In the genomic region with DNA sequence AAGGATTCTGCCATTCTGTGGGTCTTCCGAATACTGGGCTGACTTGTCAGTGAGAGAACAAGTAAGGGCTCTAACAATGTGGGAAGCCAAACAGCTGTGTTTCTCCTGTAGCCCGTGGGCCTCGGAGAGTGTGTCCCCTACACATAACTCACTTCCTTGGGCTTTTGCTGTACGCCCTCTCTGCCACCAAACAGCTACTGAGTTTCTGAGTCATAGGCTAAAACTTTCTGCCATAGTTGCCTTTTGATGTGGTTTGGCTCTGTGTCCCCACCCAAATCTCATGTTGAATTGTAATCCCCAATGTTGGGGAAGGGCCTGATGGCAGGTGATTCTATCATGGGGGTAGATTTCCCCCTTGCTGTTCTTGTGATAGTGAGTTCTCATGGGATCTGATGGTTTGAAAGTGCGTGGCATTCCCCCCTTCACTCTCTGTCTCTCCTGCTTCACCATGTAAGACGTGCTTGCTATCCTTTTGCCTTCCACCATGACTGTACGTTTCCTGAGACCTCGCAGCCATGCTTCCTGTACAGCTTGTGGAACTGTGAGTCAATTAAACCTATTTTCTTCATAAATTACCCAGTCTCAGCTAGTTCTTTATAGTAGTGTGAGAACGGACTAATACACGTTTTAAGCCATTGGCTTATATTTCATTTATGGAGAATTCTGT, we compare ENCODE assay signal across 15 cellular contexts.
DNase-seq lines count a peak whose midpoint lies in the region; ATAC-seq lines count a peak whose summit lies in the region.
"Had no signal": no experiment of that assay in that cellular context is flagged by ENCODE, and none has a peak within 500 bp of the region (broad histone marks: within the 10 kb centered on the region; RNA-seq: fewer than 3 reads in every experiment).

No MANE protein-coding gene starts in this region.

- ATAC-seq in CD4-positive, CD25-positive, alpha-beta regulatory T cell (ENCODE audit: low read depth in 2 of 2): peak; percentile 28 to 47
- ATAC-seq in activated T-helper 17 cell treated with anti-CD3 and anti-CD28 coated beads, Interleukin-2, amount 50 U/mL, for 72 hours (replicated peaks): peak; percentile 96
- ATAC-seq in naive thymus-derived CD8-positive, alpha-beta T cell: peak in 1 of 2 donors; percentile 47
- no peak for ATAC-seq in GM19467 (IDR thresholded peaks at IDR 0.05; ENCODE audit: unreplicated experiment)
- ATAC-seq in GM21619 (IDR thresholded peaks at IDR 0.05; ENCODE audit: unreplicated experiment): no peak
- ATAC-seq: left lobe of liver, right cardiac atrium had no signal

- no peaks in the 10 kb centered on the region for H3K4me1 ChIP-seq in CD4-positive, CD25-positive, alpha-beta regulatory T cell (ENCODE audit: control insufficient read depth, insufficient read depth, low read length, poor library complexity, severe bottlenecking)
- H3K4me1 ChIP-seq: breast epithelium had no signal

- POLR2A ChIA-PET in naive thymus-derived CD8-positive, alpha-beta T cell (lab: Charles Lee): no interaction called here

- peak overlapping the region; percentile 30 to 83 (median 77) for H3K27ac Mint-ChIP-seq in CD4-positive, CD25-positive, alpha-beta regulatory T cell
- H3K27ac Mint-ChIP-seq in activated T-helper 17 cell treated with anti-CD3 and anti-CD28 coated beads, Interleukin-2, amount 50 U/mL, for 72 hours: peak overlapping the region; percentile 86
- peak overlapping the region in 6 of 10 donors; percentile 29 to 72 (median 33) for H3K27ac Mint-ChIP-seq in naive thymus-derived CD8-positive, alpha-beta T cell

- H3K4me3 Mint-ChIP-seq in CD4-positive, CD25-positive, alpha-beta regulatory T cell: no peak overlapping the region
- peak overlapping the region; percentile 54 for H3K4me3 Mint-ChIP-seq in activated T-helper 17 cell treated with anti-CD3 and anti-CD28 coated beads, Interleukin-2, amount 50 U/mL, for 72 hours
- H3K4me3 Mint-ChIP-seq in naive thymus-derived CD8-positive, alpha-beta T cell: no peak overlapping the region

- H3K4me1 Mint-ChIP-seq in CD4-positive, CD25-positive, alpha-beta regulatory T cell: peaks cover 0 to 10% (median 4%) of the 10 kb centered on the region in 4 donors
- H3K4me1 Mint-ChIP-seq in activated T-helper 17 cell treated with anti-CD3 and anti-CD28 coated beads, Interleukin-2, amount 50 U/mL, for 72 hours: peaks cover 15% of the 10 kb centered on the region
- H3K4me1 Mint-ChIP-seq in naive thymus-derived CD8-positive, alpha-beta T cell: peaks cover 0 to 6% (median 3%) of the 10 kb centered on the region in 4 donors

- no peak overlapping the region for H3K4me3 ChIP-seq in CD4-positive, CD25-positive, alpha-beta regulatory T cell (ENCODE audit: low read depth, low read length)
- H3K4me3 ChIP-seq: breast epithelium had no signal

- peaks cover 0 to 8% (median 0%) of the 10 kb centered on the region in 7 donors for H3K9me3 Mint-ChIP-seq in CD4-positive, CD25-positive, alpha-beta regulatory T cell
- H3K9me3 Mint-ChIP-seq in activated T-helper 17 cell treated with anti-CD3 and anti-CD28 coated beads, Interleukin-2, amount 50 U/mL, for 72 hours: peaks cover 17% of the 10 kb centered on the region
- H3K9me3 Mint-ChIP-seq in naive thymus-derived CD8-positive, alpha-beta T cell: peaks cover 0 to 10% (median 2%) of the 10 kb centered on the region in 9 donors

- no peaks in the 10 kb centered on the region for H3K36me3 Mint-ChIP-seq in CD4-positive, CD25-positive, alpha-beta regulatory T cell
- no peaks in the 10 kb centered on the region for H3K36me3 Mint-ChIP-seq in activated T-helper 17 cell treated with anti-CD3 and anti-CD28 coated beads, Interleukin-2, amount 50 U/mL, for 72 hours (ENCODE audit: low read depth)
- no peaks in the 10 kb centered on the region for H3K36me3 Mint-ChIP-seq in naive thymus-derived CD8-positive, alpha-beta T cell

- no peaks in the 10 kb centered on the region for H3K9me3 ChIP-seq in CD4-positive, CD25-positive, alpha-beta regulatory T cell (ENCODE audit: control insufficient read depth in 2 of 2, low read length in 2 of 2)
- H3K9me3 ChIP-seq: breast epithelium had no signal

- no peaks in the 10 kb centered on the region for H3K27me3 ChIP-seq in CD4-positive, CD25-positive, alpha-beta regulatory T cell (ENCODE audit: control insufficient read depth, insufficient read depth, low read length)
- H3K27me3 ChIP-seq: breast epithelium had no signal

- H3K27me3 Mint-ChIP-seq in CD4-positive, CD25-positive, alpha-beta regulatory T cell: no peaks in the 10 kb centered on the region
- peaks cover 3% of the 10 kb centered on the region for H3K27me3 Mint-ChIP-seq in activated T-helper 17 cell treated with anti-CD3 and anti-CD28 coated beads, Interleukin-2, amount 50 U/mL, for 72 hours
- H3K27me3 Mint-ChIP-seq in naive thymus-derived CD8-positive, alpha-beta T cell: peaks cover 0 to 3% (median 0%) of the 10 kb centered on the region in 5 donors

- DNase-seq in CD4-positive, CD25-positive, alpha-beta regulatory T cell: peak in 1 of 3 donors; percentile 52
- DNase-seq in EL (peak; percentile 15), NK-92 (lab: John Stamatoyannopoulos, UW; ENCODE audit: unreplicated experiment) (no peak)
- DNase-seq in naive thymus-derived CD8-positive, alpha-beta T cell: no peak
- DNase-seq: NCI-H1417 treated with DMSO at 0.1 percent for 48 hours; occipital lobe; right cardiac atrium; stimulated activated CD4-positive, alpha-beta T cell treated with anti-CD3 and anti-CD28 coated beads, Interleukin-4, amount 100 ng/mL, for 24 hours had no signal

- H3K27ac ChIP-seq in CD4-positive, CD25-positive, alpha-beta regulatory T cell (ENCODE audit: insufficient read depth, low read length, poor library complexity, severe bottlenecking): no peak overlapping the region
- H3K27ac ChIP-seq: breast epithelium, epithelial cell of prostate, RWPE1 had no signal

- H3K36me3 ChIP-seq in CD4-positive, CD25-positive, alpha-beta regulatory T cell (ENCODE audit: control insufficient read depth, insufficient read depth, low read length): no peaks in the 10 kb centered on the region
- H3K36me3 ChIP-seq: breast epithelium had no signal

Comparison
In these comparisons a context has a peak if more than half of its experiments do, and no peak if none do; other contexts are left out.
1. ATAC-seq: peak in CD4-positive, CD25-positive, alpha-beta regulatory T cell (2 of 2) and activated T-helper 17 cell treated with anti-CD3 and anti-CD28 coated beads, Interleukin-2, amount 50 U/mL, for 72 hours (single experiment); none in GM19467 (single experiment) and GM21619 (single experiment).
2. H3K27ac Mint-ChIP-seq: peak in every context shown above with its lines; median percentile 86 in activated T-helper 17 cell treated with anti-CD3 and anti-CD28 coated beads, Interleukin-2, amount 50 U/mL, for 72 hours; 77 in CD4-positive, CD25-positive, alpha-beta regulatory T cell; 33 in naive thymus-derived CD8-positive, alpha-beta T cell.